In the genomic region with DNA sequence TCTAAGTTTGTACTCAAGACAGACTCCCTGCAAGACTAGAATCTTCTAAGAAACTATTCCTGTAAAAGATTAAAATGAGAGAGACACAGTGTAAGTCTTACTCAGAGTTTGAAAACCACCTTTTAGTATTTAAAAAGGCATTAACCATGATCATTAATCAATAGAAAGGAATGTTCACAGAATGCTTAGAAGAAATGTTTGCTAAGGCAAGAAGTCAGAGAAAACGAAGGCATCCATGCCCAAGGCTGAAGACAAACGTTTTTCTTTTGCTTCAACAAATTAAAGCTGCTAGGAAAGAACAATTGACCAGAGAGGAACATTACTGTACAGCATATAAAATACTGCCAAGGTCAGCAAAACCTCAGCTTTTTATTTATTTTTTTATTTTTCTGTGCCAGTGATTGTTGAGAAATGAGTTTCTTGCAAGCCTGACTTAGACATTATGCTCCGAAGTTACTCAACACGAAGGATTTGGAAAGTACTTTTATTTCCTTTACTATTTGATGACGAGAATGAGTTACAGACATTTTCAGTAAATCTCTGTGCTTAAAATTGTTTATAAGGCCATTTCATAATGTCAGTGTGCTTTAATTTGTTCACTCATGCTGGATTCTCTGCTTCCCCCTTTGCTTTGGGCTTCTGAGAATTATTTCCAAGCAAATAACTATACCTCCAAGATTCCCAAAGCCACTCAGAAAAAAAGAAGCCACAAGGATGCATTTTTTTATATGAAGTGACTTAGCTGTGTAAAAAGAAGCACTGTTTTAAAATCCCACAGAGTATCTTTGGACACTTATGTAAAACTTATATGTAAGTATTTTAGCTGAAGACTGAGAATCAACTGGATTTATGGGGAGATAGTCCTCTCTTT, we compare ENCODE assay signal across 1 cellular context.
TF ChIP-seq lines count a peak whose summit lies in the region.

No MANE protein-coding gene starts in this region.

TF ChIP-seq in HepG2, 621 proteins besides CTCF, POLR2A, EP300 and RAD21:
- TF ChIP-seq MAFK (conservative IDR thresholded peaks at IDR 0.05 in 1 of 2, IDR thresholded peaks at IDR 0.05 in 1 of 2; ENCODE audit: low read length in 2 of 2) (peak; percentile 55 to 87; a peak in 3 of 4 replicates), ZFP36 (IDR thresholded peaks at IDR 0.05; ENCODE audit: borderline replicate concordance, low read depth, low read length, partially characterized antibody) (no peak), MAFF (IDR thresholded peaks at IDR 0.05; ENCODE audit: low read depth, low read length) (peak; percentile 80), ZNF530 (CRISPR knock-in tag; IDR thresholded peaks at IDR 0.05; ENCODE audit: low read depth) (no peak), ZNF644 (CRISPR knock-in tag; IDR thresholded peaks at IDR 0.05; ENCODE audit: low read depth) (no peak)
